Comparison of ENCODE assay signal across 19 cellular contexts in genomic region chr5:117463836-117464235, GRCh38.
DNase-seq lines count a peak whose midpoint lies in the region; ATAC-seq and TF ChIP-seq lines count a peak whose summit lies in the region.
"Had no signal": no experiment of that assay in that cellular context is flagged by ENCODE, and none has a peak within 500 bp of the region (broad histone marks: within the 10 kb centered on the region; RNA-seq: fewer than 3 reads in every experiment).

No MANE protein-coding gene starts in this region.

- no peak for ATAC-seq in HG03175 (IDR thresholded peaks at IDR 0.05; ENCODE audit: unreplicated experiment)
- ATAC-seq in GM21526 (IDR thresholded peaks at IDR 0.05; ENCODE audit: low FRiP score, unreplicated experiment): no peak
- no peak for ATAC-seq in stimulated activated naive CD8-positive, alpha-beta T cell treated with anti-CD3 and anti-CD28 coated beads, Interleukin-15, Interleukin-2, amounts not matched to agents 100 U/mL and 50 U/mL, for 24 hours
- ATAC-seq: activated CD4-positive, alpha-beta T cell treated with anti-CD3 and anti-CD28 coated beads for 36 hours; heart left ventricle; T-helper 17 cell had no signal

- no peaks in the 10 kb centered on the region for H3K27me3 Mint-ChIP-seq in brain
- no peaks in the 10 kb centered on the region for H3K27me3 Mint-ChIP-seq in nephron (ENCODE audit: low read depth)
- H3K27me3 Mint-ChIP-seq: activated CD4-positive, alpha-beta T cell treated with anti-CD3 and anti-CD28 coated beads for 36 hours; activated naive CD8-positive, alpha-beta T cell treated with anti-CD3 and anti-CD28 coated beads for 36 hours; T-helper 17 cell had no signal

- H3K9me3 Mint-ChIP-seq in brain (peaks cover 0 to 8% (median 0%) of the 10 kb centered on the region in 5 experiments), nephron (peaks cover 10% of the 10 kb centered on the region)
- H3K9me3 Mint-ChIP-seq: activated naive CD8-positive, alpha-beta T cell treated with anti-CD3 and anti-CD28 coated beads for 36 hours had no signal

- DNase-seq in HS-5 (ENCODE audit: low read depth) (peak; percentile 22), NCI-H2171 (lab: John Stamatoyannopoulos, UW) (peak; percentile 28), amniotic stem cell (lab: John Stamatoyannopoulos, UW) (no peak)
- no peak for DNase-seq in stimulated activated naive CD8-positive, alpha-beta T cell treated with anti-CD3 and anti-CD28 coated beads, Interleukin-15, Interleukin-2, amounts not matched to agents 100 U/mL and 50 U/mL, for 24 hours
- DNase-seq: activated CD4-positive, alpha-beta T cell treated with anti-CD3 and anti-CD28 coated beads for 36 hours; activated effector memory CD4-positive, alpha-beta T cell treated with Interleukin-2 at 50 U/mL for 16 hours; activated naive CD8-positive, alpha-beta T cell treated with anti-CD3 and anti-CD28 coated beads for 36 hours; activated T-cell treated with anti-CD3 and anti-CD28 coated beads for 4 hours; Calu3; cerebellar nuclear complex; heart left ventricle; Kasumi-1; stomach; T-helper 17 cell; thyroid gland had no signal

- H3K4me1 Mint-ChIP-seq in brain (peaks cover 34% of the 10 kb centered on the region), nephron (peaks cover 43% of the 10 kb centered on the region)
- H3K4me1 Mint-ChIP-seq: activated CD4-positive, alpha-beta T cell treated with anti-CD3 and anti-CD28 coated beads for 36 hours; activated naive CD8-positive, alpha-beta T cell treated with anti-CD3 and anti-CD28 coated beads for 36 hours; T-helper 17 cell had no signal

- peak overlapping the region; percentile 13 to 64 (median 54) for H3K27ac Mint-ChIP-seq in brain
- H3K27ac Mint-ChIP-seq in nephron: peak overlapping the region; percentile 51 to 73 (median 63)
- H3K27ac Mint-ChIP-seq: activated CD4-positive, alpha-beta T cell treated with anti-CD3 and anti-CD28 coated beads for 36 hours; activated naive CD8-positive, alpha-beta T cell treated with anti-CD3 and anti-CD28 coated beads for 36 hours; T-helper 17 cell had no signal

- TF ChIP-seq CTCF in brain (conservative IDR thresholded peaks at IDR 0.05) (no peak), nephron (IDR thresholded peaks at IDR 0.05; ENCODE audit: unreplicated experiment in 3 of 3) (no peak)

- H3K36me3 Mint-ChIP-seq in brain: no peaks in the 10 kb centered on the region
- H3K36me3 Mint-ChIP-seq in nephron (ENCODE audit: low read depth): no peaks in the 10 kb centered on the region
- H3K36me3 Mint-ChIP-seq: activated naive CD8-positive, alpha-beta T cell treated with anti-CD3 and anti-CD28 coated beads for 36 hours had no signal

- H3K4me3 Mint-ChIP-seq in brain (peak overlapping the region in 3 of 5 experiments; percentile 3 to 38 (median 18)), nephron (peak overlapping the region in 1 of 3 experiments; percentile 31)
- H3K4me3 Mint-ChIP-seq: activated CD4-positive, alpha-beta T cell treated with anti-CD3 and anti-CD28 coated beads for 36 hours; activated naive CD8-positive, alpha-beta T cell treated with anti-CD3 and anti-CD28 coated beads for 36 hours; T-helper 17 cell had no signal

Comparison
In these comparisons a context has a peak if more than half of its experiments do, and no peak if none do; other contexts are left out.
1. DNase-seq: peak in HS-5 (single experiment) and NCI-H2171 (single experiment); none in amniotic stem cell (single experiment) and stimulated activated naive CD8-positive, alpha-beta T cell treated with anti-CD3 and anti-CD28 coated beads, Interleukin-15, Interleukin-2, amounts not matched to agents 100 U/mL and 50 U/mL, for 24 hours (single experiment).